ENCODE assay signal across 15 cellular contexts in genomic region chr13:67123165-67123564, GRCh38.
"Had no signal": no experiment of that assay in that cellular context is flagged by ENCODE, and none has a peak within 500 bp of the region (broad histone marks: within the 10 kb centered on the region; RNA-seq: fewer than 3 reads in every experiment).

No MANE protein-coding gene starts in this region.

- ATAC-seq: activated T-cell treated with anti-CD3 and anti-CD28 coated beads, Interleukin-2, amount 50 U/mL, for 72 hours; left lung; WTC11 had no signal

- H3K4me3 ChIP-seq: ascending aorta, breast epithelium, esophagus squamous epithelium, left lung, ovary, sigmoid colon had no signal

- DNase-seq: activated CD4-positive, alpha-beta T cell treated with anti-CD3 and anti-CD28 coated beads for 48 hours; activated CD8-positive, alpha-beta memory T cell treated with anti-CD3 and anti-CD28 coated beads, Interleukin-2, amount 50 U/mL, for 48 hours; activated naive CD4-positive, alpha-beta T cell; activated T-cell treated with anti-CD3 and anti-CD28 coated beads, Interleukin-2, amount 50 U/mL, for 72 hours; esophagus squamous epithelium; hippocampal formation; left lung; mammary epithelial cell; ovary; sigmoid colon; stimulated activated CD4-positive, alpha-beta T cell treated with anti-CD3 and anti-CD28 coated beads, Interleukin-1b, Interleukin-23, amount 100 ng/mL, for 48 hours; T-helper 2 cell had no signal
